Comparison of ENCODE assay signal across 8 cellular contexts in the genomic region with DNA sequence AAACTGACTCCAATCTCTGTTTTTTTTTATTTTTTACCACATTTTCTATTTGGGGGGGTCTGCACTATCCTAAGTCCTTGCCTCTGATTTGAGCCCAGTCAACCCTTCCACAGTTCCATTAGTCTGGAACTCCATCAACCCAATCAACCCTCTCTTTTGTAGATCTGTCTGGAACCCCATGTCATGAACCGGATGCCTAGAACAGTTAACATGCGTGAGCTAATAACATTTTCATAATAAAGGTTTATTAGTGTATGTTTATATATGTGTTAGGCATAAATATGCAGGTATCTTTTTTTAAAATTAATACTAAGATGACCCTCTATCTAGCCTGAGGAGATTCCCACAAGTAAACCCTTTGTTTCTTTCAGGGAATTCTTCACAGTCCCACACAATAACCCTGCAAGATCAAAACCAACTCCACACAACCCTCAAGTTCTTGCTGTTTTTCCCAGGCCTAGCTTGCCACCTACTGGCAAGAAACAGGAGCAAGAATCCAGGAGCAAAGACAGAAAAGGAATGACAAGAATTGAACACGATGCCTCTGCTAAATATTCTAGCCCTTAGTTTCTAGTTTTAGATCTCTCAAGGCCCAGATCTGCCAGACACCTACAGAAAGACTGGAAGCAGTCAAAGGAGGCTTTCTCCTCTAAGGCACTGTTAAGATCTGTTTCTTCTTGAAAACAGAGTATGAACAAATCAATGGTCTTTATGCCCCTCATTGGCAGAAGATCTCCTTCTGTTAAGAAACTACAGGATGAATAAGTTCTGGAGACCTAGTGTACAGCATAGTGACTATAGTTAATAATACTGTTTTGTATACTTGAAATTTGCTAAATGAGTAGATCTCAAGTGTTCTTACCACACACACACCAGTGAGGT.
DNase-seq lines count a peak whose midpoint lies in the region; ATAC-seq and TF ChIP-seq lines count a peak whose summit lies in the region.

No MANE protein-coding gene starts in this region.

- H3K27ac Mint-ChIP-seq in activated T-helper 17 cell treated with anti-CD3 and anti-CD28 coated beads, Interleukin-2, amount 50 U/mL, for 72 hours: peak overlapping the region; percentile 44
- H3K27ac Mint-ChIP-seq in stimulated activated effector memory CD8-positive, alpha-beta T cell treated with anti-CD3 and anti-CD28 coated beads, Interleukin-12 subunit alpha, Interleukin-12 subunit beta, amount 100 ng/mL, for 72 hours: peak overlapping the region; percentile 67

- peaks cover 13% of the 10 kb centered on the region for H3K4me1 Mint-ChIP-seq in activated T-helper 17 cell treated with anti-CD3 and anti-CD28 coated beads, Interleukin-2, amount 50 U/mL, for 72 hours
- peaks cover 35% of the 10 kb centered on the region for H3K4me1 Mint-ChIP-seq in stimulated activated effector memory CD8-positive, alpha-beta T cell treated with anti-CD3 and anti-CD28 coated beads, Interleukin-12 subunit alpha, Interleukin-12 subunit beta, amount 100 ng/mL, for 72 hours

- peaks cover 32% of the 10 kb centered on the region for H3K27me3 Mint-ChIP-seq in activated T-helper 17 cell treated with anti-CD3 and anti-CD28 coated beads, Interleukin-2, amount 50 U/mL, for 72 hours

- peaks cover 7% of the 10 kb centered on the region; the same call in 1 of the 2 replicates for H3K9me3 ChIP-seq in AG04450 (ENCODE audit: control insufficient read depth, insufficient read depth, low read length)

- DNase-seq in AG04450 (ENCODE audit: low read depth, low spot score): peak; percentile 27
- peak; percentile 12 for DNase-seq in GDM1 (lab: John Stamatoyannopoulos, UW)
- peak; percentile 47 for DNase-seq in HEK293T (ENCODE audit: extremely low spot score)
- DNase-seq in NAMALWA (ENCODE audit: low spot score): peak; percentile 54
- DNase-seq in hypothalamus (lab: John Stamatoyannopoulos, UW): peak in 30 of 51 donors; percentile 1 to 67 (median 17)
- no peak for DNase-seq in stimulated activated effector memory CD8-positive, alpha-beta T cell treated with anti-CD3 and anti-CD28 coated beads, Interleukin-12 subunit alpha, Interleukin-12 subunit beta, amount 100 ng/mL, for 72 hours (ENCODE audit: low spot score in 2 of 2)
- no peak for DNase-seq in activated T-cell treated with anti-CD3 and anti-CD28 coated beads, Interleukin-2, amount 50 U/mL, for 48 hours

- no peak overlapping the region for H3K4me3 ChIP-seq in AG04450 (ENCODE audit: low read depth, low read length)

- TF ChIP-seq CTCF in AG04450 (IDR thresholded peaks at IDR 0.05; ENCODE audit: low read depth, low read length): peak; percentile 67

- H3K9me3 Mint-ChIP-seq in activated T-helper 17 cell treated with anti-CD3 and anti-CD28 coated beads, Interleukin-2, amount 50 U/mL, for 72 hours: no peaks in the 10 kb centered on the region
- no peaks in the 10 kb centered on the region for H3K9me3 Mint-ChIP-seq in stimulated activated effector memory CD8-positive, alpha-beta T cell treated with anti-CD3 and anti-CD28 coated beads, Interleukin-12 subunit alpha, Interleukin-12 subunit beta, amount 100 ng/mL, for 72 hours

- no peak overlapping the region for H3K27ac ChIP-seq in AG04450 (ENCODE audit: low read depth, low read length)

- POLR2A ChIA-PET in AG04450 (lab: Yijun Ruan, JAX) (no interaction called here), HEK293T (lab: Yijun Ruan, JAX) (no interaction called here)

- peak; percentile 47 for ATAC-seq in activated T-helper 17 cell treated with anti-CD3 and anti-CD28 coated beads, Interleukin-2, amount 50 U/mL, for 72 hours (replicated peaks)
- ATAC-seq in stimulated activated effector memory CD8-positive, alpha-beta T cell treated with anti-CD3 and anti-CD28 coated beads, Interleukin-12 subunit alpha, Interleukin-12 subunit beta, amount 100 ng/mL, for 72 hours: peak; percentile 47

- peak overlapping the region; percentile 48 for H3K4me3 Mint-ChIP-seq in activated T-helper 17 cell treated with anti-CD3 and anti-CD28 coated beads, Interleukin-2, amount 50 U/mL, for 72 hours
- peak overlapping the region; percentile 35 for H3K4me3 Mint-ChIP-seq in stimulated activated effector memory CD8-positive, alpha-beta T cell treated with anti-CD3 and anti-CD28 coated beads, Interleukin-12 subunit alpha, Interleukin-12 subunit beta, amount 100 ng/mL, for 72 hours

- CTCF ChIA-PET in AG04450 (lab: Charles Lee) (interaction anchor here (0.8 to 2.7 kb wide), 6 partner anchors 29 to 1457 kb away, joined by 3 to 22 read pairs (median 4); no protein-coding TSS in a partner anchor), HEK293T (lab: Yijun Ruan, JAX) (interaction anchor here (0.6 to 1.5 kb wide), 7 partner anchors 25 to 1457 kb away, joined by 3 to 10 read pairs (median 3); no protein-coding TSS in a partner anchor)

- H3K36me3 Mint-ChIP-seq in activated T-helper 17 cell treated with anti-CD3 and anti-CD28 coated beads, Interleukin-2, amount 50 U/mL, for 72 hours (ENCODE audit: low read depth): no peaks in the 10 kb centered on the region
- no peaks in the 10 kb centered on the region for H3K36me3 Mint-ChIP-seq in stimulated activated effector memory CD8-positive, alpha-beta T cell treated with anti-CD3 and anti-CD28 coated beads, Interleukin-12 subunit alpha, Interleukin-12 subunit beta, amount 100 ng/mL, for 72 hours

- no peaks in the 10 kb centered on the region for H3K27me3 ChIP-seq in AG04450 (ENCODE audit: control insufficient read depth, insufficient read depth, low read length)

TF ChIP-seq in HEK293T, 16 proteins besides CTCF, POLR2A, EP300 and RAD21:
- no peak for TF ChIP-seq CTBP1 (IDR thresholded peaks at IDR 0.05; ENCODE audit: borderline replicate concordance)
- no peak for TF ChIP-seq NFRKB (IDR thresholded peaks at IDR 0.05)
- TF ChIP-seq ELF4 (IDR thresholded peaks at IDR 0.05): no peak
- TF ChIP-seq FOXK2 (IDR thresholded peaks at IDR 0.05): no peak
- no peak for TF ChIP-seq ARNT (IDR thresholded peaks at IDR 0.05)
- no peak for TF ChIP-seq FOXM1 (IDR thresholded peaks at IDR 0.05; ENCODE audit: borderline replicate concordance)
- no peak for TF ChIP-seq SP1 (IDR thresholded peaks at IDR 0.05)
- TF ChIP-seq BHLHE40 (IDR thresholded peaks at IDR 0.05; ENCODE audit: borderline replicate concordance): no peak

Comparison
In these comparisons a context has a peak if more than half of its experiments do, and no peak if none do; other contexts are left out.
1. DNase-seq: peak in AG04450 (single experiment), GDM1 (single experiment), HEK293T (single experiment), NAMALWA (single experiment) and hypothalamus (30 of 51); none in stimulated activated effector memory CD8-positive, alpha-beta T cell treated with anti-CD3 and anti-CD28 coated beads, Interleukin-12 subunit alpha, Interleukin-12 subunit beta, amount 100 ng/mL, for 72 hours (0 of 2) and activated T-cell treated with anti-CD3 and anti-CD28 coated beads, Interleukin-2, amount 50 U/mL, for 48 hours (0 of 2).